In genomic region chr14:95437715-95438114, GRCh38 we compare ENCODE assay signal across 17 cellular contexts.
A peak's percentile ranks its signal among the peaks of the same experiment; 100 is the strongest.
DNase-seq lines count a peak whose midpoint lies in the region; ATAC-seq and TF ChIP-seq lines count a peak whose summit lies in the region.
"Had no signal": no experiment of that assay in that cellular context is flagged by ENCODE, and none has a peak within 500 bp of the region (broad histone marks: within the 10 kb centered on the region; RNA-seq: fewer than 3 reads in every experiment).

No MANE protein-coding gene starts in this region.

- no peaks in the 10 kb centered on the region for H3K36me3 ChIP-seq in DOHH2 (ENCODE audit: control insufficient read depth, low read length)

- H3K9me3 ChIP-seq in DOHH2 (ENCODE audit: control insufficient read depth, insufficient read depth, low read length) (no peaks in the 10 kb centered on the region), T-helper 17 cell (ENCODE audit: control insufficient read depth, low read length, poor library complexity, severe bottlenecking) (no peaks in the 10 kb centered on the region)

- H3K27ac ChIP-seq in DOHH2 (ENCODE audit: low read depth, low read length): peak overlapping the region; percentile 90

- H3K4me3 Mint-ChIP-seq in activated T-cell treated with anti-CD3 and anti-CD28 coated beads, Interleukin-2, amount 50 U/mL, for 24 hours: no peak overlapping the region
- H3K4me3 Mint-ChIP-seq in T-helper 17 cell: no peak overlapping the region
- no peak overlapping the region for H3K4me3 Mint-ChIP-seq in stimulated activated effector memory CD8-positive, alpha-beta T cell treated with anti-CD3 and anti-CD28 coated beads, Interleukin-12 subunit alpha, Interleukin-12 subunit beta, amount 100 ng/mL, for 72 hours
- H3K4me3 Mint-ChIP-seq: CD14-positive monocyte; CD8-positive, alpha-beta T cell; HFFc6 had no signal

- peak overlapping the region; percentile 64 for H3K4me2 ChIP-seq in DOHH2 (ENCODE audit: low read length)

- H3K79me2 ChIP-seq in DOHH2 (ENCODE audit: control insufficient read depth, low read length): no peaks in the 10 kb centered on the region

- ATAC-seq in T-helper 17 cell: no peak
- ATAC-seq in stimulated activated effector memory CD8-positive, alpha-beta T cell treated with anti-CD3 and anti-CD28 coated beads, Interleukin-12 subunit alpha, Interleukin-12 subunit beta, amount 100 ng/mL, for 72 hours: no peak
- ATAC-seq in HG03135 (IDR thresholded peaks at IDR 0.05; ENCODE audit: unreplicated experiment): no peak
- ATAC-seq in GM21390 (IDR thresholded peaks at IDR 0.05; ENCODE audit: unreplicated experiment): no peak
- ATAC-seq: CD8-positive, alpha-beta T cell; HepG2 had no signal

- no peaks in the 10 kb centered on the region for H4K20me1 ChIP-seq in DOHH2 (ENCODE audit: control insufficient read depth, insufficient read depth, low read depth, low read length)

- no peaks in the 10 kb centered on the region for H3K27me3 Mint-ChIP-seq in activated T-cell treated with anti-CD3 and anti-CD28 coated beads, Interleukin-2, amount 50 U/mL, for 24 hours
- no peaks in the 10 kb centered on the region for H3K27me3 Mint-ChIP-seq in T-helper 17 cell

- H3K4me1 ChIP-seq in DOHH2 (ENCODE audit: control insufficient read depth, low read length): peaks cover 45% of the 10 kb centered on the region

- peak overlapping the region; percentile 55 for H3K4me3 ChIP-seq in DOHH2 (ENCODE audit: low read length)

- H3K9me3 Mint-ChIP-seq in activated T-cell treated with anti-CD3 and anti-CD28 coated beads, Interleukin-2, amount 50 U/mL, for 24 hours: no peaks in the 10 kb centered on the region
- H3K9me3 Mint-ChIP-seq in stimulated activated effector memory CD8-positive, alpha-beta T cell treated with anti-CD3 and anti-CD28 coated beads, Interleukin-12 subunit alpha, Interleukin-12 subunit beta, amount 100 ng/mL, for 72 hours: no peaks in the 10 kb centered on the region
- H3K9me3 Mint-ChIP-seq: CD8-positive, alpha-beta T cell; HFFc6 had no signal

- H3K27ac Mint-ChIP-seq in activated T-cell treated with anti-CD3 and anti-CD28 coated beads, Interleukin-2, amount 50 U/mL, for 24 hours: peak overlapping the region; percentile 41
- H3K27ac Mint-ChIP-seq in T-helper 17 cell: peak overlapping the region; percentile 75
- peak overlapping the region; percentile 82 for H3K27ac Mint-ChIP-seq in stimulated activated effector memory CD8-positive, alpha-beta T cell treated with anti-CD3 and anti-CD28 coated beads, Interleukin-12 subunit alpha, Interleukin-12 subunit beta, amount 100 ng/mL, for 72 hours
- H3K27ac Mint-ChIP-seq: CD8-positive, alpha-beta T cell; HFFc6 had no signal

- peaks cover 92% of the 10 kb centered on the region for H3K36me3 Mint-ChIP-seq in activated T-cell treated with anti-CD3 and anti-CD28 coated beads, Interleukin-2, amount 50 U/mL, for 24 hours (ENCODE audit: low read depth)
- H3K36me3 Mint-ChIP-seq in T-helper 17 cell (ENCODE audit: low read depth): peaks cover 5% of the 10 kb centered on the region
- H3K36me3 Mint-ChIP-seq in stimulated activated effector memory CD8-positive, alpha-beta T cell treated with anti-CD3 and anti-CD28 coated beads, Interleukin-12 subunit alpha, Interleukin-12 subunit beta, amount 100 ng/mL, for 72 hours: peaks cover 100% of the 10 kb centered on the region

- no peaks in the 10 kb centered on the region for H3K27me3 ChIP-seq in DOHH2 (ENCODE audit: control insufficient read depth, low read length)

- peaks cover 2% of the 10 kb centered on the region; the same call in 1 of the 2 replicates for H3F3A ChIP-seq in DOHH2 (ENCODE audit: control insufficient read depth, insufficient read depth)

- H3K9me2 ChIP-seq in DOHH2 (replicated peaks; ENCODE audit: control insufficient read depth, low read length): no peaks in the 10 kb centered on the region

- H3K4me1 Mint-ChIP-seq in activated T-cell treated with anti-CD3 and anti-CD28 coated beads, Interleukin-2, amount 50 U/mL, for 24 hours (ENCODE audit: low read depth): peaks cover 2% of the 10 kb centered on the region
- H3K4me1 Mint-ChIP-seq in T-helper 17 cell: peaks cover 2% of the 10 kb centered on the region
- peaks cover 2% of the 10 kb centered on the region for H3K4me1 Mint-ChIP-seq in stimulated activated effector memory CD8-positive, alpha-beta T cell treated with anti-CD3 and anti-CD28 coated beads, Interleukin-12 subunit alpha, Interleukin-12 subunit beta, amount 100 ng/mL, for 72 hours
- H3K4me1 Mint-ChIP-seq: CD14-positive monocyte had no signal

- DNase-seq in activated T-cell treated with anti-CD3 and anti-CD28 coated beads, Interleukin-2, amount 50 U/mL, for 24 hours: no peak
- DNase-seq in activated T-cell treated with anti-CD3 and anti-CD28 coated beads for 4 hours (no peak), T-helper 17 cell (no peak), NCI-H345 (lab: John Stamatoyannopoulos, UW) (no peak)
- DNase-seq in stimulated activated effector memory CD8-positive, alpha-beta T cell treated with anti-CD3 and anti-CD28 coated beads, Interleukin-12 subunit alpha, Interleukin-12 subunit beta, amount 100 ng/mL, for 72 hours (ENCODE audit: low spot score in 2 of 2): no peak
- DNase-seq: 8988T; CD8-positive, alpha-beta T cell; COR-L47; DND-41; GF-D8; HCEC 1CT; HFFc6 had no signal

- no peak for TF ChIP-seq CTCF in DOHH2 (IDR thresholded peaks at IDR 0.05; ENCODE audit: low read depth, low read length, poor library complexity, severe bottlenecking)
